ENCODE assay signal across 12 cellular contexts in genomic region chr6:169905041-169905807, GRCh38.
DNase-seq lines count a peak whose midpoint lies in the region; ATAC-seq and TF ChIP-seq lines count a peak whose summit lies in the region.
"Had no signal": no experiment of that assay in that cellular context is flagged by ENCODE, and none has a peak within 500 bp of the region (broad histone marks: within the 10 kb centered on the region; RNA-seq: fewer than 3 reads in every experiment).

No MANE protein-coding gene starts in this region.

- H3K27ac ChIP-seq in C4-2B = peak overlapping the region; percentile 11; the same call in 1 of the 2 replicates
- H3K27ac ChIP-seq: tibial artery had no signal

- POLR2A ChIA-PET in activated CD4-positive, alpha-beta T cell treated with anti-CD3 and anti-CD28 coated beads for 36 hours (lab: Charles Lee) = interaction anchor here (0.6 kb wide), 1 partner anchor 8 kb away, joined by 4 read pairs; no protein-coding TSS in a partner anchor

- no peak overlapping the region for H3K4me3 ChIP-seq in fibroblast of the aortic adventitia (ENCODE audit: low read depth, low read length)
- H3K4me3 ChIP-seq: tibial artery had no signal

- no peaks in the 10 kb centered on the region for H3K27me3 Mint-ChIP-seq in activated CD4-positive, alpha-beta T cell treated with anti-CD3 and anti-CD28 coated beads for 36 hours

- no peak overlapping the region for H3K27ac Mint-ChIP-seq in activated CD4-positive, alpha-beta T cell treated with anti-CD3 and anti-CD28 coated beads for 36 hours
- H3K27ac Mint-ChIP-seq: activated naive CD4-positive, alpha-beta T cell treated with anti-CD3 and anti-CD28 coated beads, Interleukin-2, amount 10 ng/mL, durations not matched to agents 7 days and 5 days had no signal

- ATAC-seq in HG03460 (IDR thresholded peaks at IDR 0.05; ENCODE audit: unreplicated experiment) = no peak
- ATAC-seq in HG02970 (IDR thresholded peaks at IDR 0.05; ENCODE audit: low FRiP score, unreplicated experiment) = no peak
- no peak for ATAC-seq in activated CD4-positive, alpha-beta T cell treated with anti-CD3 and anti-CD28 coated beads for 36 hours

- CTCF ChIA-PET in activated CD4-positive, alpha-beta T cell treated with anti-CD3 and anti-CD28 coated beads for 36 hours (lab: Charles Lee) = interaction anchor here (0.6 kb wide), 1 partner anchor 40 kb away, joined by 3 read pairs; no protein-coding TSS in a partner anchor

- no peak overlapping the region for H3K4me3 Mint-ChIP-seq in activated CD4-positive, alpha-beta T cell treated with anti-CD3 and anti-CD28 coated beads for 36 hours
- H3K4me3 Mint-ChIP-seq: activated naive CD4-positive, alpha-beta T cell treated with anti-CD3 and anti-CD28 coated beads, Interleukin-2, amount 10 ng/mL, durations not matched to agents 7 days and 5 days had no signal

- TF ChIP-seq CTCF in C4-2B (conservative IDR thresholded peaks at IDR 0.05) (no peak), fibroblast of the aortic adventitia (IDR thresholded peaks at IDR 0.05; ENCODE audit: insufficient read depth, low read length) (no peak), GM10266 (IDR thresholded peaks at IDR 0.05; ENCODE audit: control insufficient read depth, insufficient read depth, low read depth, missing control alignments) (no peak)

- intact Hi-C loops in activated CD4-positive, alpha-beta T cell treated with anti-CD3 and anti-CD28 coated beads for 36 hours (cut with DNase I, micrococcal nuclease) = no loop called here

- H3K9me3 Mint-ChIP-seq in activated CD4-positive, alpha-beta T cell treated with anti-CD3 and anti-CD28 coated beads for 36 hours (ENCODE audit: low read depth) = no peaks in the 10 kb centered on the region

- DNase-seq in NCI-H226 = peak; percentile 35
- DNase-seq in fibroblast of the aortic adventitia (ENCODE audit: low read depth) = peak; percentile 52
- peak; percentile 48 for DNase-seq in non-pigmented ciliary epithelial cell (ENCODE audit: low read depth)
- DNase-seq in GM10266 (ENCODE audit: extremely low spot score) = no peak
- no peak for DNase-seq in activated CD4-positive, alpha-beta T cell treated with anti-CD3 and anti-CD28 coated beads for 36 hours
- DNase-seq: activated CD4-positive, alpha-beta T cell treated with anti-CD3 and anti-CD28 coated beads for 1 hour; activated naive CD4-positive, alpha-beta T cell treated with anti-CD3 and anti-CD28 coated beads, Interleukin-2, amount 10 ng/mL, durations not matched to agents 7 days and 5 days; stimulated activated CD4-positive, alpha-beta T cell treated with anti-CD3 and anti-CD28 coated beads, Interleukin-1b, Interleukin-23, amount 100 ng/mL, for 48 hours had no signal

- no peaks in the 10 kb centered on the region for H3K36me3 Mint-ChIP-seq in activated CD4-positive, alpha-beta T cell treated with anti-CD3 and anti-CD28 coated beads for 36 hours (ENCODE audit: low read depth)
- H3K36me3 Mint-ChIP-seq: activated naive CD4-positive, alpha-beta T cell treated with anti-CD3 and anti-CD28 coated beads, Interleukin-2, amount 10 ng/mL, durations not matched to agents 7 days and 5 days had no signal

- no peaks in the 10 kb centered on the region for H3K4me1 Mint-ChIP-seq in activated CD4-positive, alpha-beta T cell treated with anti-CD3 and anti-CD28 coated beads for 36 hours
- H3K4me1 Mint-ChIP-seq: activated naive CD4-positive, alpha-beta T cell treated with anti-CD3 and anti-CD28 coated beads, Interleukin-2, amount 10 ng/mL, durations not matched to agents 7 days and 5 days had no signal

Comparison
In these comparisons a context has a peak if more than half of its experiments do, and no peak if none do; other contexts are left out.
1. DNase-seq: peak in NCI-H226 (single experiment), fibroblast of the aortic adventitia (single experiment) and non-pigmented ciliary epithelial cell (single experiment); none in GM10266 (single experiment) and activated CD4-positive, alpha-beta T cell treated with anti-CD3 and anti-CD28 coated beads for 36 hours (single experiment).